Comparison of ENCODE assay signal across 8 cellular contexts in the genomic region with DNA sequence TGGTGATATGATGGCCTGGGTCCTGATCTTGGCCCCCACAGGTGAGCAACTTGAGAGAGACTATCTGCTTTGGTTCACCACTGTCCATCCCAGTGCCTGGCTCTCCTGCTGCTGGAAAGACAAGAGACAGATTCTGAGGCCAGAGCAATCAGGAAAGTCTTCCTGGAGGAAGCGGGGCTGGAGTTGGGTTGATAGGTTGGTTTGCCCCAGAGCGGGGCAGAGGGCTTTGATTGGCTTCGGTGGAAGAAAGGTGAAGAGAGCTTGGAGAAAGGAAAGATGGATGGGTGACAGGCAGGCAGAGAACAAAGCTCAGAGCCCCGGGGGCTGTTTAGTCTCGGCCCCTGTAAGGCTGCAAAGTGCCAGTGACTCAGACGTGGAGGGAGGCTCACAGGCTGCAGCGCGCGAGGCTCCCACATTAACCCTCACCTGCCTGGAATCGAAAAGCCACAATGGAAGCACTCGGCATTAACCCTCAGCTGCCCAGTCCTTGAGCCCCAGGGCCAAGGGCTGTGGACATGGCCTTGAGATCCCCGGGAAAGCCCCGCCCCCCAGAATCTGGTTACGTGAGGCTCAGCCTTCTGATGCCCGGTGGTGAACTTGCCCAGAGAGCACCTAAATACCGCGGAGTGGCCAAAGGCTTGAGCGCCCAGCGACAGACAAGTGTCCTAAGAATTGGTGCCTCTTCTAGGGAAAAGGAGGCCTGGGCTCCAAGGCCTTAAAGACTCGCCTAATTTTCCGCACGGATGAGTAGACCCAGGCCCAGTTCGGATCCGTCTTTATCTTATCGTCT. TPM values are rescaled to one million over a fixed set of nuclear protein-coding genes. Genes with fewer than 3 reads are reported as not detected.
A peak's percentile ranks its signal among the peaks of the same experiment; 100 is the strongest.
DNase-seq lines count a peak whose midpoint lies in the region; ATAC-seq and TF ChIP-seq lines count a peak whose summit lies in the region.

No MANE protein-coding gene starts in this region.

- H3K4me1 ChIP-seq in OCI-LY3 (ENCODE audit: low read length) = peaks cover 7% of the 10 kb centered on the region
- H3K4me1 ChIP-seq in duodenal mucosa (ENCODE audit: control insufficient read depth in 1 of 2, insufficient read depth in 2 of 2, low read length in 2 of 2) = peaks cover 11 to 21% of the 10 kb centered on the region in 2 donors
- peaks cover 43% of the 10 kb centered on the region for H3K4me1 ChIP-seq in mononuclear cell (ENCODE audit: insufficient read depth, low read length)
- H3K4me1 ChIP-seq in aorta (ENCODE audit: control insufficient read depth in 1 of 2, insufficient read depth in 2 of 2, low read length in 2 of 2) = no peaks in the 10 kb centered on the region

- TF ChIP-seq CTCF in GM12864 (IDR thresholded peaks at IDR 0.05; ENCODE audit: low read depth, low read length, missing control alignments) (no peak), OCI-LY3 (IDR thresholded peaks at IDR 0.05; ENCODE audit: low read depth, low read length) (no peak)

- intact Hi-C loops in aorta (cut with DNase I) = loop anchor here in 1 of 2 donors (5.0 kb wide), 1 partner anchor 206 kb away; no protein-coding TSS in a partner anchor

- H3K9me3 ChIP-seq in OCI-LY3 (ENCODE audit: insufficient read depth, low read length) (no peaks in the 10 kb centered on the region), duodenal mucosa (ENCODE audit: control insufficient read depth in 1 of 2, low read length in 2 of 2) (no peaks in the 10 kb centered on the region), mononuclear cell (ENCODE audit: low read depth, low read length) (no peaks in the 10 kb centered on the region), aorta (ENCODE audit: control insufficient read depth, low read length) (no peaks in the 10 kb centered on the region)

- H3K79me2 ChIP-seq in OCI-LY3 (ENCODE audit: low read length) = no peaks in the 10 kb centered on the region

- H3K4me3 ChIP-seq in GM12864 (ENCODE audit: low read depth, low read length) (peak overlapping the region; percentile 71; the same call in 1 of the 2 replicates), OCI-LY3 (ENCODE audit: low read length) (peak overlapping the region; percentile 83), duodenal mucosa (ENCODE audit: low read depth in 1 of 2, low read length in 2 of 2) (peak overlapping the region; percentile 61 to 73), mononuclear cell (ENCODE audit: low read length) (peak overlapping the region; percentile 48), aorta (ENCODE audit: low read length in 2 of 2) (peak overlapping the region; percentile 80 to 93)

- H4K20me1 ChIP-seq in OCI-LY3 (ENCODE audit: insufficient read depth, low read length) = no peaks in the 10 kb centered on the region

- peaks cover 15% of the 10 kb centered on the region for H3K27me3 ChIP-seq in OCI-LY3 (ENCODE audit: low read depth, low read length)
- peaks cover 0 to 5% of the 10 kb centered on the region in 2 donors for H3K27me3 ChIP-seq in duodenal mucosa (ENCODE audit: control insufficient read depth in 1 of 2, insufficient read depth in 2 of 2, low read length in 2 of 2)
- no peaks in the 10 kb centered on the region for H3K27me3 ChIP-seq in mononuclear cell (ENCODE audit: insufficient read depth, low read length)
- H3K27me3 ChIP-seq in aorta (ENCODE audit: control insufficient read depth in 1 of 2, insufficient read depth in 2 of 2, low read length in 1 of 2) = no peaks in the 10 kb centered on the region

- H3K9ac ChIP-seq in OCI-LY3 (ENCODE audit: low read length) = peak overlapping the region; percentile 69
- peak overlapping the region; percentile 16 to 30 for H3K9ac ChIP-seq in duodenal mucosa (ENCODE audit: low read depth in 1 of 2, low read length in 2 of 2)

- H3K27ac ChIP-seq in OCI-LY3 (ENCODE audit: low read length) (no peak overlapping the region), duodenal mucosa (ENCODE audit: low read depth, low read length) (no peak overlapping the region), aorta (ENCODE audit: low read depth in 1 of 2, low read length in 2 of 2) (peak overlapping the region in 1 of 2 donors; percentile 10)

- H3K4me2 ChIP-seq in OCI-LY3 (ENCODE audit: low read length) = peak overlapping the region; percentile 94

- H2AFZ ChIP-seq in OCI-LY3 (ENCODE audit: low read depth, low read length) = peak overlapping the region; percentile 68

- H3K36me3 ChIP-seq in OCI-LY3 (replicated peaks; ENCODE audit: low read depth, low read length) = no peaks in the 10 kb centered on the region
- H3K36me3 ChIP-seq in duodenal mucosa (ENCODE audit: control insufficient read depth in 1 of 2, insufficient read depth in 2 of 2, low read length in 2 of 2) = no peaks in the 10 kb centered on the region
- no peaks in the 10 kb centered on the region for H3K36me3 ChIP-seq in aorta (ENCODE audit: control insufficient read depth in 1 of 2, insufficient read depth in 2 of 2, low read length in 1 of 2)

- DNase-seq in GM12864 (ENCODE audit: low read depth) (no peak), aorta (peak; percentile 79 to 80)
- DNase-seq in stimulated activated naive CD4-positive, alpha-beta T cell (lab: John Stamatoyannopoulos, UW) = no peak

- ATAC-seq in aorta (ENCODE audit: low FRiP score) (peak; percentile 37), HG03045 (IDR thresholded peaks at IDR 0.05; ENCODE audit: unreplicated experiment) (no peak), HG02798 (IDR thresholded peaks at IDR 0.05; ENCODE audit: poor library complexity, unreplicated experiment) (no peak)

- WGBS in aorta, 2 donors = 11 to 14% methylated on average over 25 of the region's 25 CpGs

RNA-seq across cellular contexts. Expression of a gene that starts 1.0 kb away (rescaled TPM):
- total RNA-seq in mononuclear cell (13.3 TPM), aorta (10 to 100 TPM; 29.4 to 37.1 TPM)
- polyA plus RNA-seq in aorta = 10 to 100 TPM; 19.0 to 21.4 TPM

Comparison
In these comparisons a context has a peak if more than half of its experiments do, and no peak if none do; other contexts are left out.
1. DNase-seq: peak in aorta (2 of 2); none in GM12864 (single experiment) and stimulated activated naive CD4-positive, alpha-beta T cell (0 of 6).
2. Peak in every context shown above with its lines, with median percentiles within 50 percentile points of each other: H3K4me3 ChIP-seq.